ENCODE assay signal across 16 cellular contexts in the genomic region with DNA sequence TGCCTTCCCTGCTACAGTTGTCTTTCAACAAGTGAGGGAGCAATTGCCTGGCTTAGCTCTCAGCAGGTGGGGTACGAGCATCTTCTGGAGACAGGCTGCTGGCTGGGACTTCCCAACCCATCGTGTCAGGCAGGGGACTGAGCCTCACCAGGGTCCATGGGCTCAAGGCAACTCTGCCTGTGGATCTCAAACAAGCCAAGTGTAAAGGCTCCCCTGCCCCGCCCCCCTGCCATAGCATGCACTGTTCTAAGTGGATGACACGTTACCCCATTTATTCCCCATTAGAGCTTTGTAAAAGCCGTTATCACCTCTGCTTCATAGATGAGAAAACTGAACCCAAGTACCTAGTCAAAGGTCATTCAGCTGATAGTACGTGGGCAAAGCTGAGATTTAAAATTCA.
"Had no signal": no experiment of that assay in that cellular context is flagged by ENCODE, and none has a peak within 500 bp of the region (broad histone marks: within the 10 kb centered on the region; RNA-seq: fewer than 3 reads in every experiment).

No MANE protein-coding gene starts in this region.

- H3K4me3 ChIP-seq: heart right ventricle, psoas muscle, right lobe of liver, thoracic aorta, transverse colon had no signal

- ATAC-seq: esophagus mucosa; heart right ventricle; left lobe of liver; psoas muscle; right lobe of liver; stimulated activated effector memory CD8-positive, alpha-beta T cell treated with anti-CD3 and anti-CD28 coated beads, Interleukin-12 subunit alpha, Interleukin-12 subunit beta, amount 100 ng/mL, for 72 hours; stimulated activated naive CD8-positive, alpha-beta T cell treated with anti-CD3 and anti-CD28 coated beads, Interleukin-15, Interleukin-2, amounts not matched to agents 100 U/mL and 50 U/mL, for 24 hours had no signal

- H3K27ac ChIP-seq: heart right ventricle, neutrophil, psoas muscle, right lobe of liver, thoracic aorta, transverse colon had no signal

- H3K27me3 ChIP-seq: neutrophil, right lobe of liver, transverse colon had no signal

- H3K36me3 ChIP-seq: heart right ventricle, neutrophil, right lobe of liver, thoracic aorta, transverse colon had no signal

- DNase-seq: cortex of kidney; effector memory CD4-positive, alpha-beta T cell; heart right ventricle; kidney glomerular epithelial cell; psoas muscle; retina; right lobe of liver; stimulated activated CD4-positive, alpha-beta T cell treated with anti-CD3 and anti-CD28 coated beads, Interleukin-4, amount 100 ng/mL, for 1 hour; stimulated activated CD8-positive, alpha-beta memory T cell treated with anti-CD3 and anti-CD28 coated beads, Interleukin-4, amount 100 ng/mL, for 48 hours; stimulated activated naive CD8-positive, alpha-beta T cell treated with anti-CD3 and anti-CD28 coated beads, Interleukin-15, Interleukin-2, amounts not matched to agents 100 U/mL and 50 U/mL, for 24 hours; transverse colon had no signal
